Comparison of ENCODE assay signal across 11 cellular contexts in the genomic region with DNA sequence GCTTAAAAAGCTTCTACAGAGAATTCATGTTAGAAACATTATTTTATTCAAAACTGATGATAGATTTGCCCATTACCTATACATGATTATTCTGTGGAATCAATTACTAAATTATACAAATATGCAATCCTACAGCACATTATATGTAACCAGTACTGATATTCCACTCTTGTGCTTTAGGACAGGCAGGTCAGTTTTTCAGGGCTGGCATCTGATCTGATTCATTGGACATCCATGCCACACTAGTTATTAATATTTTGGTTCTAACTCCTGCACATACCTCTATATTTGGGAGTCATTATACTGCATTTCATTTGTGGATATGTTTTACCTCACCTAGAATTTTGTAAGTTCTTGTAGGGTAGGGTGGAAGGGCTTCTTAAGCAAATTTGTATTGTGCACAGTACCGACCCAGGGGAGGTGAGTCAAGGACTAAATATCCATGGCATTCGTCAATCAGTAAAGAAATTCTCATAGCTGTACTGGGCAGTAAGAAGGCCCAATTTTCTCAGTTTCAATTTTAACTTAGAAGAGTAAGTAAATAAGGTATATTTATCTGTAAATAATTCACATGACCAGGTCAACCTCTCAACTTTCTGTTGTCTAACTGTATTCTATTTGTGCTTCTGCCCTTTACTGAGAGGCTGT. TPM values are rescaled to one million over a fixed set of nuclear protein-coding genes. Genes with fewer than 3 reads are reported as not detected.
DNase-seq lines count a peak whose midpoint lies in the region; ATAC-seq and TF ChIP-seq lines count a peak whose summit lies in the region.
"Had no signal": no experiment of that assay in that cellular context is flagged by ENCODE, and none has a peak within 500 bp of the region (broad histone marks: within the 10 kb centered on the region; RNA-seq: fewer than 3 reads in every experiment).

No MANE protein-coding gene starts in this region.

- no peaks in the 10 kb centered on the region for H3K4me1 ChIP-seq in A673 (ENCODE audit: insufficient read depth, low read length, poor library complexity, severe bottlenecking)

- CTCF ChIA-PET in HEK293T (lab: Yijun Ruan, JAX): no interaction called here
- CTCF ChIA-PET in A673 (lab: Charles Lee): no interaction called here

- DNase-seq in EH (ENCODE audit: low read depth) (peak; percentile 18), fibroblast of mammary gland (ENCODE audit: low read depth) (peak; percentile 11), NCI-H2029 (lab: John Stamatoyannopoulos, UW) (no peak), HEK293T (ENCODE audit: extremely low spot score) (no peak), A673 (ENCODE audit: low spot score) (no peak)
- DNase-seq in activated T-cell treated with anti-CD3 and anti-CD28 coated beads, Interleukin-2, amount 50 U/mL, for 1 hour: no peak
- DNase-seq: H9 had no signal

- no peaks in the 10 kb centered on the region for H3K36me3 ChIP-seq in A673 (ENCODE audit: insufficient read depth, low read length, poor library complexity, severe bottlenecking)
- H3K36me3 ChIP-seq: BLaER1 treated with 17β-estradiol and CSF1 and Interleukin-3, amounts not matched to agents 10 nM and 100 nM; neutrophil had no signal

- ATAC-seq in GM21515 (IDR thresholded peaks at IDR 0.05; ENCODE audit: unreplicated experiment): peak; percentile 75
- ATAC-seq in HG03460 (IDR thresholded peaks at IDR 0.05; ENCODE audit: unreplicated experiment): peak; percentile 97

- POLR2A ChIA-PET in HEK293T (lab: Yijun Ruan, JAX) (no interaction called here), A673 (lab: Charles Lee; ENCODE audit: low non-redundant PET) (no interaction called here)

- BruUV-seq in A673 (replicated peaks; lab: Mats Ljungman, UMichigan): no TSS peak

- peaks cover 10% of the 10 kb centered on the region for H3K27me3 ChIP-seq in A673 (replicated peaks; ENCODE audit: insufficient read depth, low read depth, low read length, poor library complexity)
- H3K27me3 ChIP-seq: BLaER1 treated with 17β-estradiol and CSF1 and Interleukin-3, amounts not matched to agents 10 nM and 100 nM; neutrophil had no signal

- TF ChIP-seq CTCF in fibroblast of mammary gland (conservative IDR thresholded peaks at IDR 0.05; ENCODE audit: control insufficient read depth, insufficient read depth, low read depth, low read length) (no peak), A673 (conservative IDR thresholded peaks at IDR 0.05; ENCODE audit: low read depth, low read length) (no peak)

- H3K9me3 ChIP-seq in A673 (ENCODE audit: low read depth, low read length, poor library complexity, severe bottlenecking): no peaks in the 10 kb centered on the region
- H3K9me3 ChIP-seq: BLaER1 treated with 17β-estradiol and CSF1 and Interleukin-3, amounts not matched to agents 10 nM and 100 nM; neutrophil had no signal

- intact Hi-C loops in A673 (cut with micrococcal nuclease; ENCODE audit: unreplicated experiment): no loop called here

- no peak overlapping the region for H3K27ac ChIP-seq in A673 (ENCODE audit: low read depth, low read length, poor library complexity, severe bottlenecking)
- H3K27ac ChIP-seq: BLaER1 treated with 17β-estradiol and CSF1 and Interleukin-3, amounts not matched to agents 10 nM and 100 nM; neutrophil had no signal

- H3K4me3 ChIP-seq in fibroblast of mammary gland (ENCODE audit: control insufficient read depth, low read depth, low read length) (no peak overlapping the region), A673 (ENCODE audit: low read depth, low read length, poor library complexity, severe bottlenecking) (no peak overlapping the region)
- H3K4me3 ChIP-seq: BLaER1 treated with 17β-estradiol and CSF1 and Interleukin-3, amounts not matched to agents 10 nM and 100 nM had no signal

TF ChIP-seq in HEK293T, 16 proteins besides CTCF, POLR2A, EP300 and RAD21:
- TF ChIP-seq FOXM1 (IDR thresholded peaks at IDR 0.05; ENCODE audit: borderline replicate concordance) (no peak), SUZ12 (IDR thresholded peaks at IDR 0.05) (no peak), CTBP1 (IDR thresholded peaks at IDR 0.05; ENCODE audit: borderline replicate concordance) (no peak), ELF4 (IDR thresholded peaks at IDR 0.05) (no peak), FOXK2 (IDR thresholded peaks at IDR 0.05) (no peak), LEF1 (IDR thresholded peaks at IDR 0.05; ENCODE audit: borderline replicate concordance) (no peak), TARDBP (IDR thresholded peaks at IDR 0.05) (no peak), FOXA1 (IDR thresholded peaks at IDR 0.05) (no peak), SP1 (IDR thresholded peaks at IDR 0.05) (no peak), NFRKB (IDR thresholded peaks at IDR 0.05) (no peak), ZNF384 (IDR thresholded peaks at IDR 0.05) (no peak), BHLHE40 (IDR thresholded peaks at IDR 0.05; ENCODE audit: borderline replicate concordance) (no peak), L3MBTL2 (conservative IDR thresholded peaks at IDR 0.05) (no peak), ARNT (IDR thresholded peaks at IDR 0.05) (no peak), HDGF (IDR thresholded peaks at IDR 0.05; ENCODE audit: borderline replicate concordance) (no peak)
- TF ChIP-seq, protein P1, sequence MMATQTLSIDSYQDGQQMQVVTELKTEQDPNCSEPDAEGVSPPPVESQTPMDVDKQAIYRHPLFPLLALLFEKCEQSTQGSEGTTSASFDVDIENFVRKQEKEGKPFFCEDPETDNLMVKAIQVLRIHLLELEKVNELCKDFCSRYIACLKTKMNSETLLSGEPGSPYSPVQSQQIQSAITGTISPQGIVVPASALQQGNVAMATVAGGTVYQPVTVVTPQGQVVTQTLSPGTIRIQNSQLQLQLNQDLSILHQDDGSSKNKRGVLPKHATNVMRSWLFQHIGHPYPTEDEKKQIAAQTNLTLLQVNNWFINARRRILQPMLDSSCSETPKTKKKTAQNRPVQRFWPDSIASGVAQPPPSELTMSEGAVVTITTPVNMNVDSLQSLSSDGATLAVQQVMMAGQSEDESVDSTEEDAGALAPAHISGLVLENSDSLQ (IDR thresholded peaks at IDR 0.05): no peak
TF ChIP-seq in HEK293T: peak in this region for 0.

RNA-seq across cellular contexts. Expression of a gene that starts 33.5 kb away (rescaled TPM):
- 0.15 TPM in 1 of 2 replicates, not detected in the other for total RNA-seq in A673 (2021)

Comparison
In these comparisons a context has a peak if more than half of its experiments do, and no peak if none do; other contexts are left out.
1. DNase-seq: peak in EH (single experiment) and fibroblast of mammary gland (single experiment); none in NCI-H2029 (single experiment), HEK293T (single experiment), activated T-cell treated with anti-CD3 and anti-CD28 coated beads, Interleukin-2, amount 50 U/mL, for 1 hour (single experiment) and A673 (single experiment).